Comparison of ENCODE assay signal across 11 cellular contexts in the genomic region with DNA sequence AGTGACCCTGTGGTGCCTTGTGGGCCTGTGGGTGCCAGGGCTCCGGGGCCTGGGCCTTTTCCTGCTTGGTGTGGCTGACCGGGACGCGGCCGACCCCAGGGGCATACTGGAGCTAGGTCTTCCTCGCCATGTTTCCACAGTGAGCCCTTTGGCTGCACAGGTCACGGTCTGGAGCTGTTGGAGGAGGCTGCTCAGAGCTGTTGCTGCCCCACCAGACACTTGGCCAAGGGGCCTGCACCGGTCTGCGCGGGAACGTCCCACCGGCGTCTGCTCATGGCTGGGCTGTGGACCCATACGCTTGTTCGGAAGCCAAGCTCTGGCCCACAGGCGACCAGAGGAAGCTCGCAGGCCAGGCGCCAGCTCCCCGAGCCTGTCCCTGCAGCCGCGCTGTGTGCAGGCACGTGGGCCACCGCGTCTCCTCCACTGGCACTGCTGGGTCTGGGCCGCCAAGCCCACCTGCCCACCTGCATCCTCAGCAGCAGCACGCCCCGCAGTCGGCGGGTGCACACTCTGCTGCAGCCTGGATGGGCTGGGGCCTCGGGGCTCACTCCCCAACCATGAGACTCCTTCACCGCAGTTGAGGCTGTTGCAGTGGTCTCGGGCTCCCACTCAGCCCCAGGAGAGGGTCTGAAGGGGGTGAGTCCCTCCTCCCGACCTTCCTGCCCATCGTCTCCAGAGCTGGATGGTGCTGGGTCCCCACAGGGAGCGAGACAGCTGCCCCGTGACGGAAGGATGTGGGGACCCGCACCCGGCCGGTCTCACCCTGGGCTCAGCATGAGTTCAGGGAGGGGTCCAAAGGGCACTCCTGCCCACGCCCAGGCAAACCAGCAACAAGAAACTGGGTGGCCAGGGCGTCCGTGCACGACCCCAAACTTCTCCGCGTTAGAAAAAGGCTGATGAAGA. TPM values are rescaled to one million over a fixed set of nuclear protein-coding genes. Genes with fewer than 3 reads are reported as not detected.
DNase-seq lines count a peak whose midpoint lies in the region; ATAC-seq and TF ChIP-seq lines count a peak whose summit lies in the region.
"Had no signal": no experiment of that assay in that cellular context is flagged by ENCODE, and none has a peak within 500 bp of the region (broad histone marks: within the 10 kb centered on the region; RNA-seq: fewer than 3 reads in every experiment).

No MANE protein-coding gene starts in this region.

- peaks cover 23% of the 10 kb centered on the region for H3K27me3 Mint-ChIP-seq in stimulated activated memory B cell treated with anti-CD40 and anti-IgM and Interleukin-4, amounts not matched to agents 10 μg/mL and 1 μg/mL and 100 μg/mL, for 72 hours

- no peak overlapping the region for H3K27ac Mint-ChIP-seq in stimulated activated memory B cell treated with anti-CD40 and anti-IgM and Interleukin-4, amounts not matched to agents 10 μg/mL and 1 μg/mL and 100 μg/mL, for 72 hours

- peaks cover 16% of the 10 kb centered on the region for H3K36me3 Mint-ChIP-seq in stimulated activated memory B cell treated with anti-CD40 and anti-IgM and Interleukin-4, amounts not matched to agents 10 μg/mL and 1 μg/mL and 100 μg/mL, for 72 hours

- H3K9me3 ChIP-seq in left lung, result no peaks in the 10 kb centered on the region

- H3K27me3 ChIP-seq in left lung, result no peaks in the 10 kb centered on the region

- H3K9me3 Mint-ChIP-seq in stimulated activated memory B cell treated with anti-CD40 and anti-IgM and Interleukin-4, amounts not matched to agents 10 μg/mL and 1 μg/mL and 100 μg/mL, for 72 hours, result no peaks in the 10 kb centered on the region

- DNase-seq in ELF-1 (ENCODE audit: low read depth, low spot score) (peak; percentile 94), cardiac fibroblast (ENCODE audit: low read depth in 2 of 2) (peak; percentile 52 to 81), left lung (peak in 1 of 2 donors; percentile 57), SKM-1 (lab: John Stamatoyannopoulos, UW; ENCODE audit: unreplicated experiment) (no peak)
- no peak for DNase-seq in stimulated activated CD4-positive, alpha-beta T cell treated with anti-CD3 and anti-CD28 coated beads, Interleukin-2, amount 100 ng/mL, for 24 hours
- DNase-seq: effector CD8-positive, alpha-beta T cell; islet precursor cell; NCI-H524 had no signal

- ATAC-seq in left lung (peak; percentile 59), HG03565 (IDR thresholded peaks at IDR 0.05; ENCODE audit: unreplicated experiment) (no peak), GM21619 (IDR thresholded peaks at IDR 0.05; ENCODE audit: unreplicated experiment) (no peak)
- peak; percentile 45 for ATAC-seq in stimulated activated memory B cell treated with anti-CD40 and anti-IgM and Interleukin-4, amounts not matched to agents 10 μg/mL and 1 μg/mL and 100 μg/mL, for 72 hours

- intact Hi-C loops in left lung (cut with DNase I), result no loop called here

- H3K36me3 ChIP-seq in left lung, result peaks cover 0 to 37% of the 10 kb centered on the region in 2 donors

- peaks cover 27% of the 10 kb centered on the region for H3K4me1 Mint-ChIP-seq in stimulated activated memory B cell treated with anti-CD40 and anti-IgM and Interleukin-4, amounts not matched to agents 10 μg/mL and 1 μg/mL and 100 μg/mL, for 72 hours

- H3K4me3 ChIP-seq in cardiac fibroblast (replicated peaks in 1 of 2; ENCODE audit: low read depth in 2 of 2, low read length in 2 of 2), result no peak overlapping the region
- H3K4me3 ChIP-seq in left lung, result no peak overlapping the region

- peak overlapping the region in 1 of 2 donors; percentile 48 for H3K27ac ChIP-seq in left lung

- TF ChIP-seq CTCF in cardiac fibroblast (IDR thresholded peaks at IDR 0.05; ENCODE audit: low read depth, low read length) (no peak), left lung (IDR thresholded peaks at IDR 0.05) (no peak)

- H3K4me1 ChIP-seq in left lung, result peaks cover 8 to 10% of the 10 kb centered on the region in 2 donors

- H3K4me3 Mint-ChIP-seq in stimulated activated memory B cell treated with anti-CD40 and anti-IgM and Interleukin-4, amounts not matched to agents 10 μg/mL and 1 μg/mL and 100 μg/mL, for 72 hours, result no peak overlapping the region

RNA-seq across cellular contexts. Expression of a gene that starts 15.5 kb away (rescaled TPM):
- total RNA-seq in left lung, result 1 to 10 TPM; 7.4 to 8.5 TPM

RNA-seq across cellular contexts. Expression of a gene that starts 49.2 kb away (rescaled TPM):
- total RNA-seq in left lung, result 10 to 100 TPM; 38.1 to 45.7 TPM

Comparison
In these comparisons a context has a peak if more than half of its experiments do, and no peak if none do; other contexts are left out.
1. DNase-seq: peak in ELF-1 (single experiment) and cardiac fibroblast (2 of 2); none in stimulated activated CD4-positive, alpha-beta T cell treated with anti-CD3 and anti-CD28 coated beads, Interleukin-2, amount 100 ng/mL, for 24 hours (0 of 2) and SKM-1 (single experiment).
2. ATAC-seq: peak in left lung (single experiment) and stimulated activated memory B cell treated with anti-CD40 and anti-IgM and Interleukin-4, amounts not matched to agents 10 μg/mL and 1 μg/mL and 100 μg/mL, for 72 hours (single experiment); none in HG03565 (single experiment) and GM21619 (single experiment).